Comparison of ENCODE assay signal across 2 cellular contexts in the genomic region with DNA sequence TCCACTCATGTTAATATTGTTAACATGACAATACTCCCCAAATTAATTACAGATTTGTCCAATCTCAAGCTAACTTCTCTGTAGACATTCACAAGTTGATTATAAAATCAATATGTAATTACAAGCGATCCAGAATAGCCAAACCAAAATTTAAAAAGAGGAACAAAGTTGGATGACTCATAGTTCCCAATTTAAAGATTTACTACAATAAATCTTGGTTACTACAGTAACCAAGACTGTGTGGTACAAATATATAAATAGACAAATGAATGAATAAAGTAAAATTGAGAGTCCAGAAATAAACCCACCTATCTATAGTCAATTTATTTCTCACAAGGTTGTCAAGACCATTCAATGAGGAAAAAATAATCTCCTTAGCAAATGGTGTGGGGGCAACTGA.
TF ChIP-seq lines count a peak whose summit lies in the region.

No MANE protein-coding gene starts in this region.

TF ChIP-seq in A549, 52 proteins besides CTCF, POLR2A, EP300 and RAD21:
- TF ChIP-seq, protein P1, sequence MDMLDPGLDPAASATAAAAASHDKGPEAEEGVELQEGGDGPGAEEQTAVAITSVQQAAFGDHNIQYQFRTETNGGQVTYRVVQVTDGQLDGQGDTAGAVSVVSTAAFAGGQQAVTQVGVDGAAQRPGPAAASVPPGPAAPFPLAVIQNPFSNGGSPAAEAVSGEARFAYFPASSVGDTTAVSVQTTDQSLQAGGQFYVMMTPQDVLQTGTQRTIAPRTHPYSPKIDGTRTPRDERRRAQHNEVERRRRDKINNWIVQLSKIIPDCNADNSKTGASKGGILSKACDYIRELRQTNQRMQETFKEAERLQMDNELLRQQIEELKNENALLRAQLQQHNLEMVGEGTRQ (IDR thresholded peaks at IDR 0.05), result no peak
- no peak for TF ChIP-seq FOSL2 (IDR thresholded peaks at IDR 0.05)
- 0 out of 2 replicates have a peak, but pooled peaks have one; percentile 6 for TF ChIP-seq FOSL2 (CRISPR knock-in tag; IDR thresholded peaks at IDR 0.05)

TF ChIP-seq in endothelial cell of umbilical vein, 7 proteins besides CTCF, POLR2A, EP300 and RAD21:
- TF ChIP-seq, protein P2, sequence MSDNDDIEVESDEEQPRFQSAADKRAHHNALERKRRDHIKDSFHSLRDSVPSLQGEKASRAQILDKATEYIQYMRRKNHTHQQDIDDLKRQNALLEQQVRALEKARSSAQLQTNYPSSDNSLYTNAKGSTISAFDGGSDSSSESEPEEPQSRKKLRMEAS (IDR thresholded peaks at IDR 0.05; ENCODE audit: insufficient read depth, insufficient read length), result no peak
- TF ChIP-seq FOS (IDR thresholded peaks at IDR 0.05; ENCODE audit: borderline replicate concordance, insufficient read depth, low read length), result no peak
- no peak for TF ChIP-seq EZH2 (IDR thresholded peaks at IDR 0.05; ENCODE audit: borderline replicate concordance, low read depth, low read length, severe bottlenecking)
- TF ChIP-seq MYC (IDR thresholded peaks at IDR 0.05; ENCODE audit: low read depth, low read length), result no peak
- TF ChIP-seq JUN (IDR thresholded peaks at IDR 0.05; ENCODE audit: borderline replicate concordance, insufficient read depth, insufficient read length, low read depth), result no peak
- TF ChIP-seq POLR2AphosphoS5 (IDR thresholded peaks at IDR 0.05; ENCODE audit: insufficient read depth, low read depth, low read length), result no peak
- TF ChIP-seq GATA2 (IDR thresholded peaks at IDR 0.05; ENCODE audit: insufficient read depth, insufficient read length, low read depth, low read length), result no peak
TF ChIP-seq in endothelial cell of umbilical vein: peak in this region for 0.
